In the genomic region with DNA sequence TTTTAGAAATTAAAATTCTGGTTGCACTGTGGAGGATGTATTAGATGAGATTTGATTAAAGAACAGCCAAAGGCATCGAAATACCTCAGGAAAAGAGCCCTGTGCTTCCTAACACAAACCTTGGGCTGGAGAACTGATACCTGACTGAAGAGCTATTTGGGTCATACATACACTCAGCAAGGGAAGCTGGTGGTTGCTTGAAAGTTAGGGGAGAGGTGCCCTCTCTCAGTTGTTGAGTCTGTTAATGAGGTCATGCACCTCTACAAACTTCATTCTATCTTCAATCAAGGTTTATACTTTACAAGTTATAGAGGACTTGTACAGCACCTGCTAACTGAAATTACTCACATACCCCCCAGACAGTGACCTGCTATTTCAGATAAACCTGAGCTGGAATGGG, we compare ENCODE assay signal across 2 cellular contexts.
TF ChIP-seq lines count a peak whose summit lies in the region.

No MANE protein-coding gene starts in this region.

TF ChIP-seq in GM23338, 12 proteins besides CTCF, POLR2A, EP300 and RAD21 (continued from another document):
- no peak for TF ChIP-seq ZNF462 (CRISPR knock-in tag; IDR thresholded peaks at IDR 0.05)
- TF ChIP-seq CREB1 (CRISPR knock-in tag; IDR thresholded peaks at IDR 0.05; ENCODE audit: low read depth), result no peak
- TF ChIP-seq ZNF114 (CRISPR knock-in tag; IDR thresholded peaks at IDR 0.05), result no peak
- TF ChIP-seq STAT1 (IDR thresholded peaks at IDR 0.05; ENCODE audit: unreplicated experiment), result no peak
- TF ChIP-seq, protein P1, sequence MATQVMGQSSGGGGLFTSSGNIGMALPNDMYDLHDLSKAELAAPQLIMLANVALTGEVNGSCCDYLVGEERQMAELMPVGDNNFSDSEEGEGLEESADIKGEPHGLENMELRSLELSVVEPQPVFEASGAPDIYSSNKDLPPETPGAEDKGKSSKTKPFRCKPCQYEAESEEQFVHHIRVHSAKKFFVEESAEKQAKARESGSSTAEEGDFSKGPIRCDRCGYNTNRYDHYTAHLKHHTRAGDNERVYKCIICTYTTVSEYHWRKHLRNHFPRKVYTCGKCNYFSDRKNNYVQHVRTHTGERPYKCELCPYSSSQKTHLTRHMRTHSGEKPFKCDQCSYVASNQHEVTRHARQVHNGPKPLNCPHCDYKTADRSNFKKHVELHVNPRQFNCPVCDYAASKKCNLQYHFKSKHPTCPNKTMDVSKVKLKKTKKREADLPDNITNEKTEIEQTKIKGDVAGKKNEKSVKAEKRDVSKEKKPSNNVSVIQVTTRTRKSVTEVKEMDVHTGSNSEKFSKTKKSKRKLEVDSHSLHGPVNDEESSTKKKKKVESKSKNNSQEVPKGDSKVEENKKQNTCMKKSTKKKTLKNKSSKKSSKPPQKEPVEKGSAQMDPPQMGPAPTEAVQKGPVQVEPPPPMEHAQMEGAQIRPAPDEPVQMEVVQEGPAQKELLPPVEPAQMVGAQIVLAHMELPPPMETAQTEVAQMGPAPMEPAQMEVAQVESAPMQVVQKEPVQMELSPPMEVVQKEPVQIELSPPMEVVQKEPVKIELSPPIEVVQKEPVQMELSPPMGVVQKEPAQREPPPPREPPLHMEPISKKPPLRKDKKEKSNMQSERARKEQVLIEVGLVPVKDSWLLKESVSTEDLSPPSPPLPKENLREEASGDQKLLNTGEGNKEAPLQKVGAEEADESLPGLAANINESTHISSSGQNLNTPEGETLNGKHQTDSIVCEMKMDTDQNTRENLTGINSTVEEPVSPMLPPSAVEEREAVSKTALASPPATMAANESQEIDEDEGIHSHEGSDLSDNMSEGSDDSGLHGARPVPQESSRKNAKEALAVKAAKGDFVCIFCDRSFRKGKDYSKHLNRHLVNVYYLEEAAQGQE (IDR thresholded peaks at IDR 0.05; ENCODE audit: unreplicated experiment), result no peak

TF ChIP-seq in WTC11, 78 proteins besides CTCF, POLR2A, EP300 and RAD21 (continued from another document):
- TF ChIP-seq, protein P2, sequence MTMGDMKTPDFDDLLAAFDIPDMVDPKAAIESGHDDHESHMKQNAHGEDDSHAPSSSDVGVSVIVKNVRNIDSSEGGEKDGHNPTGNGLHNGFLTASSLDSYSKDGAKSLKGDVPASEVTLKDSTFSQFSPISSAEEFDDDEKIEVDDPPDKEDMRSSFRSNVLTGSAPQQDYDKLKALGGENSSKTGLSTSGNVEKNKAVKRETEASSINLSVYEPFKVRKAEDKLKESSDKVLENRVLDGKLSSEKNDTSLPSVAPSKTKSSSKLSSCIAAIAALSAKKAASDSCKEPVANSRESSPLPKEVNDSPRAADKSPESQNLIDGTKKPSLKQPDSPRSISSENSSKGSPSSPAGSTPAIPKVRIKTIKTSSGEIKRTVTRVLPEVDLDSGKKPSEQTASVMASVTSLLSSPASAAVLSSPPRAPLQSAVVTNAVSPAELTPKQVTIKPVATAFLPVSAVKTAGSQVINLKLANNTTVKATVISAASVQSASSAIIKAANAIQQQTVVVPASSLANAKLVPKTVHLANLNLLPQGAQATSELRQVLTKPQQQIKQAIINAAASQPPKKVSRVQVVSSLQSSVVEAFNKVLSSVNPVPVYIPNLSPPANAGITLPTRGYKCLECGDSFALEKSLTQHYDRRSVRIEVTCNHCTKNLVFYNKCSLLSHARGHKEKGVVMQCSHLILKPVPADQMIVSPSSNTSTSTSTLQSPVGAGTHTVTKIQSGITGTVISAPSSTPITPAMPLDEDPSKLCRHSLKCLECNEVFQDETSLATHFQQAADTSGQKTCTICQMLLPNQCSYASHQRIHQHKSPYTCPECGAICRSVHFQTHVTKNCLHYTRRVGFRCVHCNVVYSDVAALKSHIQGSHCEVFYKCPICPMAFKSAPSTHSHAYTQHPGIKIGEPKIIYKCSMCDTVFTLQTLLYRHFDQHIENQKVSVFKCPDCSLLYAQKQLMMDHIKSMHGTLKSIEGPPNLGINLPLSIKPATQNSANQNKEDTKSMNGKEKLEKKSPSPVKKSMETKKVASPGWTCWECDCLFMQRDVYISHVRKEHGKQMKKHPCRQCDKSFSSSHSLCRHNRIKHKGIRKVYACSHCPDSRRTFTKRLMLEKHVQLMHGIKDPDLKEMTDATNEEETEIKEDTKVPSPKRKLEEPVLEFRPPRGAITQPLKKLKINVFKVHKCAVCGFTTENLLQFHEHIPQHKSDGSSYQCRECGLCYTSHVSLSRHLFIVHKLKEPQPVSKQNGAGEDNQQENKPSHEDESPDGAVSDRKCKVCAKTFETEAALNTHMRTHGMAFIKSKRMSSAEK (CRISPR knock-in tag; IDR thresholded peaks at IDR 0.05; ENCODE audit: borderline replicate concordance), result no peak
- no peak for TF ChIP-seq STAT6 (CRISPR knock-in tag; conservative IDR thresholded peaks at IDR 0.05; ENCODE audit: low read depth)
- no peak for TF ChIP-seq IRF2 (CRISPR knock-in tag; IDR thresholded peaks at IDR 0.05; ENCODE audit: borderline replicate concordance, low read depth)
- TF ChIP-seq MAX (CRISPR knock-in tag; IDR thresholded peaks at IDR 0.05), result no peak
- TF ChIP-seq ZNF396 (CRISPR knock-in tag; IDR thresholded peaks at IDR 0.05; ENCODE audit: borderline replicate concordance), result no peak
- TF ChIP-seq, protein P3, sequence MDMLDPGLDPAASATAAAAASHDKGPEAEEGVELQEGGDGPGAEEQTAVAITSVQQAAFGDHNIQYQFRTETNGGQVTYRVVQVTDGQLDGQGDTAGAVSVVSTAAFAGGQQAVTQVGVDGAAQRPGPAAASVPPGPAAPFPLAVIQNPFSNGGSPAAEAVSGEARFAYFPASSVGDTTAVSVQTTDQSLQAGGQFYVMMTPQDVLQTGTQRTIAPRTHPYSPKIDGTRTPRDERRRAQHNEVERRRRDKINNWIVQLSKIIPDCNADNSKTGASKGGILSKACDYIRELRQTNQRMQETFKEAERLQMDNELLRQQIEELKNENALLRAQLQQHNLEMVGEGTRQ (CRISPR knock-in tag; IDR thresholded peaks at IDR 0.05), result no peak
- TF ChIP-seq FOXK1 (CRISPR knock-in tag; IDR thresholded peaks at IDR 0.05), result no peak
